8 cellular contexts compared by ENCODE assay signal in genomic region chr1:115469703-115470476, GRCh38.
DNase-seq lines count a peak whose midpoint lies in the region; ATAC-seq and TF ChIP-seq lines count a peak whose summit lies in the region.

No MANE protein-coding gene starts in this region.

- DNase-seq in DMS 273 (lab: John Stamatoyannopoulos, UW; ENCODE audit: unreplicated experiment) (peak; percentile 67), DMS 273 treated with DMSO at 0.1 percent for 48 hours (lab: John Stamatoyannopoulos, UW) (no peak), NCI-H510A treated with DMSO at 0.1 percent for 48 hours (lab: John Stamatoyannopoulos, UW) (peak; percentile 77), right atrium auricular region (ENCODE audit: low spot score) (peak; percentile 59)
- peak; percentile 37 to 54 for DNase-seq in activated T-cell treated with anti-CD3 and anti-CD28 coated beads, Interleukin-2, amount 50 U/mL, for 72 hours

- no peak overlapping the region for H3K9ac ChIP-seq in skeletal muscle satellite cell (ENCODE audit: low read depth, low read length)

- H3K4me3 ChIP-seq in right atrium auricular region (no peak overlapping the region), skeletal muscle satellite cell (ENCODE audit: low read length) (no peak overlapping the region)

- H3K27me3 ChIP-seq in right atrium auricular region (no peaks in the 10 kb centered on the region), skeletal muscle satellite cell (ENCODE audit: control insufficient read depth, insufficient read depth, low read length) (no peaks in the 10 kb centered on the region)

- H3K4me1 Mint-ChIP-seq in activated T-cell treated with anti-CD3 and anti-CD28 coated beads, Interleukin-2, amount 50 U/mL, for 72 hours (ENCODE audit: low read depth), result peaks cover 6% of the 10 kb centered on the region

- ATAC-seq in HG02610 (IDR thresholded peaks at IDR 0.05; ENCODE audit: unreplicated experiment) (peak; percentile 58), HG03095 (IDR thresholded peaks at IDR 0.05; ENCODE audit: unreplicated experiment) (no peak)
- ATAC-seq in activated T-cell treated with anti-CD3 and anti-CD28 coated beads, Interleukin-2, amount 50 U/mL, for 72 hours (replicated peaks in 1 of 2), result peak; percentile 38 to 53

- no peaks in the 10 kb centered on the region for H3K36me3 ChIP-seq in right atrium auricular region
- H3K36me3 ChIP-seq in skeletal muscle satellite cell (ENCODE audit: insufficient read depth, low read length), result no peaks in the 10 kb centered on the region

- peaks cover 16% of the 10 kb centered on the region for H3K27me3 Mint-ChIP-seq in activated T-cell treated with anti-CD3 and anti-CD28 coated beads, Interleukin-2, amount 50 U/mL, for 72 hours (ENCODE audit: low read depth)

- H3K4me2 ChIP-seq in skeletal muscle satellite cell (ENCODE audit: low read length), result peak overlapping the region; percentile 23

- H3K27ac ChIP-seq in right atrium auricular region, result no peak overlapping the region

- no peaks in the 10 kb centered on the region for H3K36me3 Mint-ChIP-seq in activated T-cell treated with anti-CD3 and anti-CD28 coated beads, Interleukin-2, amount 50 U/mL, for 72 hours (ENCODE audit: insufficient read depth in 2 of 2)

- H3K4me1 ChIP-seq in right atrium auricular region (no peaks in the 10 kb centered on the region), skeletal muscle satellite cell (ENCODE audit: control insufficient read depth, insufficient read depth, low read length) (peaks cover 7% of the 10 kb centered on the region)

- no peaks in the 10 kb centered on the region for H3K9me3 ChIP-seq in right atrium auricular region
- H3K9me3 ChIP-seq in skeletal muscle satellite cell (replicated peaks; ENCODE audit: low read length), result no peaks in the 10 kb centered on the region

- H3K4me3 Mint-ChIP-seq in activated T-cell treated with anti-CD3 and anti-CD28 coated beads, Interleukin-2, amount 50 U/mL, for 72 hours, result no peak overlapping the region

- H3K27ac Mint-ChIP-seq in activated T-cell treated with anti-CD3 and anti-CD28 coated beads, Interleukin-2, amount 50 U/mL, for 72 hours, result no peak overlapping the region

- TF ChIP-seq CTCF in right atrium auricular region (IDR thresholded peaks at IDR 0.05), result peak; percentile 86 to 91

- no peaks in the 10 kb centered on the region for H3K9me3 Mint-ChIP-seq in activated T-cell treated with anti-CD3 and anti-CD28 coated beads, Interleukin-2, amount 50 U/mL, for 72 hours
